1 cellular context compared by ENCODE assay signal in genomic region chr11:129277216-129277838, GRCh38.
TF ChIP-seq lines count a peak whose summit lies in the region.

No MANE protein-coding gene starts in this region.

TF ChIP-seq in HepG2, 621 proteins besides CTCF, POLR2A, EP300 and RAD21 (continued from another document and continues in another):
- TF ChIP-seq ZNF800 (CRISPR knock-in tag; IDR thresholded peaks at IDR 0.05) = no peak
- TF ChIP-seq KDM5B (CRISPR knock-in tag; IDR thresholded peaks at IDR 0.05; ENCODE audit: borderline replicate concordance) = no peak
- TF ChIP-seq RBAK (CRISPR knock-in tag; IDR thresholded peaks at IDR 0.05) = no peak
- 0 out of 2 replicates have a peak, but pooled peaks have one; percentile 27 for TF ChIP-seq ZBTB25 (CRISPR knock-in tag; IDR thresholded peaks at IDR 0.05)
- no peak for TF ChIP-seq ESRRA (CRISPR knock-in tag; IDR thresholded peaks at IDR 0.05; ENCODE audit: low read depth)
- TF ChIP-seq ZBTB49 (CRISPR knock-in tag; IDR thresholded peaks at IDR 0.05; ENCODE audit: borderline replicate concordance) = no peak
- TF ChIP-seq THRA (CRISPR knock-in tag; IDR thresholded peaks at IDR 0.05; ENCODE audit: borderline replicate concordance) = 0 out of 2 replicates have a peak, but pooled peaks have one; percentile 24
- TF ChIP-seq KLF9 (CRISPR knock-in tag; IDR thresholded peaks at IDR 0.05; ENCODE audit: low read depth) = no peak
- peak; percentile 14; the same call in 1 of the 2 replicates for TF ChIP-seq FOSL2 (CRISPR knock-in tag; IDR thresholded peaks at IDR 0.05)
- TF ChIP-seq ZNF644 (CRISPR knock-in tag; IDR thresholded peaks at IDR 0.05; ENCODE audit: low read depth) = peak; percentile 75; the same call in 1 of the 2 replicates
- TF ChIP-seq FLYWCH1 (CRISPR knock-in tag; IDR thresholded peaks at IDR 0.05) = no peak
- peak; percentile 51; the same call in 1 of the 2 replicates for TF ChIP-seq ZNF331 (CRISPR knock-in tag; IDR thresholded peaks at IDR 0.05)
- TF ChIP-seq ZNF543 (CRISPR knock-in tag; IDR thresholded peaks at IDR 0.05) = no peak
- peak; percentile 34 for TF ChIP-seq ARID5B (CRISPR knock-in tag; IDR thresholded peaks at IDR 0.05)
- TF ChIP-seq HMGXB4 (CRISPR knock-in tag; IDR thresholded peaks at IDR 0.05; ENCODE audit: borderline replicate concordance in 1 of 2, low read depth in 1 of 2) = 0 out of 4 replicates have a peak, but pooled peaks of 1 of the 2 experiments have one; percentile 13
- no peak for TF ChIP-seq POLR2G (IDR thresholded peaks at IDR 0.05; ENCODE audit: low read depth, low read length)
- no peak for TF ChIP-seq ZHX2 (IDR thresholded peaks at IDR 0.05; ENCODE audit: low read depth)
- TF ChIP-seq ZHX2 (CRISPR knock-in tag; IDR thresholded peaks at IDR 0.05; ENCODE audit: borderline replicate concordance) = no peak
- TF ChIP-seq KLF11 (CRISPR knock-in tag; IDR thresholded peaks at IDR 0.05) = no peak
- no peak for TF ChIP-seq USF2 (IDR thresholded peaks at IDR 0.05; ENCODE audit: low read depth, low read length)
- no peak for TF ChIP-seq USF2 (CRISPR knock-in tag; IDR thresholded peaks at IDR 0.05; ENCODE audit: borderline replicate concordance)
- TF ChIP-seq BRD4 (CRISPR knock-in tag; IDR thresholded peaks at IDR 0.05) = no peak
- TF ChIP-seq HOXA5 (CRISPR knock-in tag; IDR thresholded peaks at IDR 0.05) = no peak
- no peak for TF ChIP-seq ZNF383 (CRISPR knock-in tag; IDR thresholded peaks at IDR 0.05; ENCODE audit: borderline replicate concordance)
- TF ChIP-seq HDAC2 (CRISPR knock-in tag; IDR thresholded peaks at IDR 0.05) = 0 out of 2 replicates have a peak, but pooled peaks have one; percentile 34
- TF ChIP-seq POLR2AphosphoS2 (IDR thresholded peaks at IDR 0.05; ENCODE audit: low read depth, low read length) = no peak
- no peak for TF ChIP-seq SMARCC2 (IDR thresholded peaks at IDR 0.05)
- TF ChIP-seq CCDC6 (CRISPR knock-in tag; IDR thresholded peaks at IDR 0.05) = no peak
- TF ChIP-seq JDP2 (CRISPR knock-in tag; IDR thresholded peaks at IDR 0.05; ENCODE audit: borderline replicate concordance) = no peak
- no peak for TF ChIP-seq KDM1A (CRISPR knock-in tag; IDR thresholded peaks at IDR 0.05)
- no peak for TF ChIP-seq KAT7 (CRISPR knock-in tag; IDR thresholded peaks at IDR 0.05; ENCODE audit: borderline replicate concordance)
- no peak for TF ChIP-seq ELF4 (CRISPR knock-in tag; IDR thresholded peaks at IDR 0.05; ENCODE audit: borderline replicate concordance)
- TF ChIP-seq AGO1 (IDR thresholded peaks at IDR 0.05; ENCODE audit: low read depth, low read length, poor library complexity, severe bottlenecking) = no peak
- TF ChIP-seq ZNF691 (CRISPR knock-in tag; IDR thresholded peaks at IDR 0.05; ENCODE audit: borderline replicate concordance, low read depth) = no peak
- no peak for TF ChIP-seq SRF (IDR thresholded peaks at IDR 0.05; ENCODE audit: low read depth, low read length)
- TF ChIP-seq MAFG (CRISPR knock-in tag; IDR thresholded peaks at IDR 0.05) = no peak
- 0 out of 2 replicates have a peak, but pooled peaks have one; percentile 42 for TF ChIP-seq WIZ (CRISPR knock-in tag; IDR thresholded peaks at IDR 0.05)
- TF ChIP-seq RCOR2 (CRISPR knock-in tag; IDR thresholded peaks at IDR 0.05) = no peak
- no peak for TF ChIP-seq ZNF605 (CRISPR knock-in tag; IDR thresholded peaks at IDR 0.05)
- TF ChIP-seq HMG20B (CRISPR knock-in tag; conservative IDR thresholded peaks at IDR 0.05) = no peak
